In the genomic region with DNA sequence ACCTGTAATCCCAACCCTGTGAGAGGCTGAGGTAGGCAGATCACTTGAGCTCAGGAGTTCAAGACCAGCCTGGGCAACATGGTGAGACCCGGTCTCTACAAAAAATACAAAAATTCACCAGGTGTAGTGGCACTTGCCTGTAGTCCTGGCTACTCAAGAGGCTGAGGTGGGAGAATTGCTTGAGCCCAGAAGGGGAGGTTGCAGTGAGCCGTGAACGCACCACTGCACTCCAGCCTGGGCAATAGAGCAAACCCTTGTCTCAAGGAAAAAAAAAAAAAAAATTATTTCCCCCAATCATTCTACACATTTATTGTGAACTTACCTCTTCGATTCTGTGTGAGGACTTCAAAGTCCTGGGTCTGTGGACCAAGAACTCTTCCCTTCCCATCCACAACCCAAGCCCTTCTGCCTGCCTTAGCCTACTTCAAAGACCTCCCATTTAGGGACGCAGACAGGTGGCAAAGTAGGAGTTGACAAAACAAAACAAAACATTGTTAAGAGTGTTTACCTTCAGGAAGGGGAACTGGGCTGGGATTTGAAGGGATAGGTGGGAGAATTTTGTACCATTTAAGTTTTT, we compare ENCODE assay signal across 1 cellular context.
TF ChIP-seq lines count a peak whose summit lies in the region.

No MANE protein-coding gene starts in this region.

TF ChIP-seq in GM23338, 12 proteins besides CTCF, POLR2A, EP300 and RAD21 (continued from another document):
- no peak for TF ChIP-seq CREB1 (CRISPR knock-in tag; IDR thresholded peaks at IDR 0.05; ENCODE audit: low read depth)
- no peak for TF ChIP-seq ZNF331 (CRISPR knock-in tag; IDR thresholded peaks at IDR 0.05; ENCODE audit: low read depth)
